ENCODE assay signal across 6 cellular contexts in the genomic region with DNA sequence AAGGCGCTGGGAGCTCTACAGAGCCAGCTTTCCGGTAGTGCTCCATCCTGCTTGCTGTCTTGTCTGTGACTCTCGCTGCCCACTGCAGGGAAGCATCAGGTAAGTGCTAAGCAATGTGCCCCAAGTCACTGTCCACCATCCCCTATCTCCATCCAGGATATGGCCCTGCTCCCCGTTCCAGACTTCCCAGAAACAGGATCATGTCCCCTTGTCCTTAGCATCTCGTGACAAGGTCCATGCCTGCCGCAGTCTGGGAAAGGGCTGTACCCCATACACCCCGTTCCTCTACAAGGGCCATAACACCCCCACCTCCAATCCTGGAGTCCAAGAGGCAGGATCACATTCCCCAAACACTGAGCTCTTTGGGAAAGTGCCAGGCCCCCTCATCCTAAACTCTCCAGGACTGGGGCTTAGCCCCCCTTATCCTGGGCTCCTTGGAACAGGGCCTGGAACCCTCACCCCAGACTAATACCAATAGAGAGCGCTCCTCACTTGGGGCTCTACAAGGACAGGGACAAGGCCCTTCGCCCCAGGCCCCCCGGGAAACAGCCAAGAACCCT. TPM values are rescaled to one million over a fixed set of nuclear protein-coding genes. Genes with fewer than 3 reads are reported as not detected.
DNase-seq lines count a peak whose midpoint lies in the region; ATAC-seq and TF ChIP-seq lines count a peak whose summit lies in the region.

No MANE protein-coding gene starts in this region.

- H3K27me3 Mint-ChIP-seq in progenitor cell of endocrine pancreas = no peaks in the 10 kb centered on the region

- H3K4me3 ChIP-seq in coronary artery = peak overlapping the region; percentile 87

- intact Hi-C loops in Right ventricle myocardium inferior (cut with DNase I) (loop anchor here (10.0 kb wide), 1 partner anchor 487 kb away; a partner anchor contains a TSS), cardiac septum (cut with DNase I) (loop anchor here (5.0 kb wide), 2 partner anchors 36 to 154 kb away; a partner anchor contains a TSS)

- H3K4me3 Mint-ChIP-seq in progenitor cell of endocrine pancreas (ENCODE audit: low read depth) = peak overlapping the region; percentile 75

- peak; percentile 10 for ATAC-seq in Right ventricle myocardium inferior

- DNase-seq in Right ventricle myocardium inferior (ENCODE audit: missing footprints) = no peak
- no peak for DNase-seq in cardiac septum (ENCODE audit: low spot score)
- DNase-seq in coronary artery (ENCODE audit: low spot score) = no peak
- no peak for DNase-seq in progenitor cell of endocrine pancreas (ENCODE audit: low spot score, unreplicated experiment)
- DNase-seq in NCI-H2081 (lab: John Stamatoyannopoulos, UW) = no peak
- DNase-seq in glomerular visceral epithelial cell (ENCODE audit: extremely low spot score) = no peak

- peak overlapping the region; percentile 61 to 89 for H3K27ac ChIP-seq in coronary artery

- H3K36me3 Mint-ChIP-seq in progenitor cell of endocrine pancreas (ENCODE audit: insufficient read depth) = peaks cover 4% of the 10 kb centered on the region

- no peaks in the 10 kb centered on the region for H3K9me3 Mint-ChIP-seq in progenitor cell of endocrine pancreas (ENCODE audit: low read depth)

- TF ChIP-seq CTCF in coronary artery (IDR thresholded peaks at IDR 0.05) (no peak), progenitor cell of endocrine pancreas (IDR thresholded peaks at IDR 0.05; ENCODE audit: unreplicated experiment) (no peak)

- H3K4me1 Mint-ChIP-seq in progenitor cell of endocrine pancreas (ENCODE audit: low read depth) = peaks cover 9% of the 10 kb centered on the region

- peak overlapping the region; percentile 90 for H3K27ac Mint-ChIP-seq in progenitor cell of endocrine pancreas

RNA-seq across cellular contexts. Expression of a gene that starts 0.6 kb away (rescaled TPM):
- total RNA-seq in Right ventricle myocardium inferior = 38.3 TPM
- total RNA-seq in cardiac septum = 39.4 TPM
- 29.3 and 30.5 TPM in 2 replicates for total RNA-seq in progenitor cell of endocrine pancreas

RNA-seq across cellular contexts. Expression of a gene that starts 9.0 kb away (rescaled TPM):
- total RNA-seq in Right ventricle myocardium inferior = 133 TPM
- 101 TPM for total RNA-seq in cardiac septum
- total RNA-seq in progenitor cell of endocrine pancreas = 101 and 102 TPM in 2 replicates

RNA-seq across cellular contexts. Expression of a gene that starts 17.5 kb away (rescaled TPM):
- total RNA-seq in Right ventricle myocardium inferior = not detected
- total RNA-seq in cardiac septum = not detected
- total RNA-seq in progenitor cell of endocrine pancreas = 8.5 and 12.0 TPM in 2 replicates

RNA-seq across cellular contexts. Expression of a gene that starts 21.8 kb away (rescaled TPM):
- total RNA-seq in Right ventricle myocardium inferior = 8.7 TPM
- 1.1 TPM for total RNA-seq in cardiac septum
- 2.3 and 2.7 TPM in 2 replicates for total RNA-seq in progenitor cell of endocrine pancreas

RNA-seq across cellular contexts. Expression of a gene that starts 26.3 kb away (rescaled TPM):
- total RNA-seq in Right ventricle myocardium inferior (25.6 TPM), cardiac septum (25.8 TPM), progenitor cell of endocrine pancreas (62.1 and 64.6 TPM in 2 replicates)
